2 cellular contexts compared by ENCODE assay signal in the genomic region with DNA sequence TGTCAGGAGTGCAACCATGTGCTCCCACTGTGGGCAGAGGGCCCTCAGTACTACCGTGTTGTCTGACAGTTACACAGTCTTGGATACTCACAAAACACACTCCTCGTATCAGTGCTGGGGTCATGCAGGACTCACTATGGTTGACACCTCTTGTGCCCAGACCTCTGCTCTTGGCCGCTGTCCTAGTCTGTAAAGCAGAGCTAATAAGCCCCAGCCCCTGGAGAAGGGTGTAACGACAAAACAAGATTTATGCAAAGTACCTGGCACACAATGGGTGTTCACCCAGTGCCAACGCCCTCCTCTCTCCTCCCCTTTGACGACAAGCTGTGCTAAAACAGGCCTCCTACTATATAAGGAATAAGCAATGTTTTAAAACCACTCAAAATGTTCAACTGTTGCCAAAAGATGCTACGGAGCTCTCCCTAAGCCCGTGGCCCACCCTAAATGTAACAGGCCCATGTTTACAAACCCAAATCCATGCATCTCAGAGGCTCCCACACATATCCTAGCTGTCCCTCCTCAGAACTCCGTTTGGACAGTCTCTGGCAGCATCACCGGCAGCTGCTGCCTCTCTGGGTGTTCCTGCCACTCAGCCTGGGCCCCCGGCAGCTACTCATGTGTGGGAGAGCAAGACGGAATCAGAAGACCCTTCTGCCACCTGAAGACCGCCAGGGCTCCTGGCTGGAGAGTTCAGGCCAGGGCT.
TF ChIP-seq lines count a peak whose summit lies in the region.

No MANE protein-coding gene starts in this region.

TF ChIP-seq in HepG2, 621 proteins besides CTCF, POLR2A, EP300 and RAD21 (continued from another document):
- no peak for TF ChIP-seq FOXA1 (IDR thresholded peaks at IDR 0.05)
- TF ChIP-seq FOXA1 (CRISPR knock-in tag; IDR thresholded peaks at IDR 0.05): no peak
- TF ChIP-seq ZNF17 (CRISPR knock-in tag; IDR thresholded peaks at IDR 0.05): no peak
- no peak for TF ChIP-seq KLF11 (CRISPR knock-in tag; IDR thresholded peaks at IDR 0.05)
- TF ChIP-seq RCOR2 (CRISPR knock-in tag; IDR thresholded peaks at IDR 0.05): no peak
- no peak for TF ChIP-seq ZNF629 (CRISPR knock-in tag; conservative IDR thresholded peaks at IDR 0.05)
- TF ChIP-seq GABPB1 (CRISPR knock-in tag; IDR thresholded peaks at IDR 0.05): no peak
- TF ChIP-seq MED1 (CRISPR knock-in tag; IDR thresholded peaks at IDR 0.05): no peak
- TF ChIP-seq, protein P1, sequence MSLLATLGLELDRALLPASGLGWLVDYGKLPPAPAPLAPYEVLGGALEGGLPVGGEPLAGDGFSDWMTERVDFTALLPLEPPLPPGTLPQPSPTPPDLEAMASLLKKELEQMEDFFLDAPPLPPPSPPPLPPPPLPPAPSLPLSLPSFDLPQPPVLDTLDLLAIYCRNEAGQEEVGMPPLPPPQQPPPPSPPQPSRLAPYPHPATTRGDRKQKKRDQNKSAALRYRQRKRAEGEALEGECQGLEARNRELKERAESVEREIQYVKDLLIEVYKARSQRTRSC (CRISPR knock-in tag; IDR thresholded peaks at IDR 0.05; ENCODE audit: low read depth): no peak
- TF ChIP-seq CHD2 (IDR thresholded peaks at IDR 0.05; ENCODE audit: low read depth, low read length): no peak
- TF ChIP-seq SUZ12 (IDR thresholded peaks at IDR 0.05; ENCODE audit: low read depth, low read length): no peak
- no peak for TF ChIP-seq ZBTB25 (CRISPR knock-in tag; IDR thresholded peaks at IDR 0.05)
- no peak for TF ChIP-seq POLR2AphosphoS5 (IDR thresholded peaks at IDR 0.05; ENCODE audit: low read depth, low read length)
- TF ChIP-seq, protein P2, sequence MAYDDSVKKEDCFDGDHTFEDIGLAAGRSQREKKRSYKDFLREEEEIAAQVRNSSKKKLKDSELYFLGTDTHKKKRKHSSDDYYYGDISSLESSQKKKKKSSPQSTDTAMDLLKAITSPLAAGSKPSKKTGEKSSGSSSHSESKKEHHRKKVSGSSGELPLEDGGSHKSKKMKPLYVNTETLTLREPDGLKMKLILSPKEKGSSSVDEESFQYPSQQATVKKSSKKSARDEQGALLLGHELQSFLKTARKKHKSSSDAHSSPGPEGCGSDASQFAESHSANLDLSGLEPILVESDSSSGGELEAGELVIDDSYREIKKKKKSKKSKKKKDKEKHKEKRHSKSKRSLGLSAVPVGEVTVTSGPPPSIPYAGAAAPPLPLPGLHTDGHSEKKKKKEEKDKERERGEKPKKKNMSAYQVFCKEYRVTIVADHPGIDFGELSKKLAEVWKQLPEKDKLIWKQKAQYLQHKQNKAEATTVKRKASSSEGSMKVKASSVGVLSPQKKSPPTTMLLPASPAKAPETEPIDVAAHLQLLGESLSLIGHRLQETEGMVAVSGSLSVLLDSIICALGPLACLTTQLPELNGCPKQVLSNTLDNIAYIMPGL (CRISPR knock-in tag; IDR thresholded peaks at IDR 0.05; ENCODE audit: borderline replicate concordance in 1 of 2, low read depth in 1 of 2): no peak
- no peak for TF ChIP-seq KLF6 (CRISPR knock-in tag; IDR thresholded peaks at IDR 0.05)

TF ChIP-seq in neural cell, 6 proteins besides CTCF, POLR2A, EP300 and RAD21:
- TF ChIP-seq TAF1 (IDR thresholded peaks at IDR 0.05; ENCODE audit: low read depth) (no peak), EZH2 (IDR thresholded peaks at IDR 0.05; ENCODE audit: borderline replicate concordance, insufficient read depth, low read length, poor library complexity, severe bottlenecking) (no peak), SMC3 (conservative IDR thresholded peaks at IDR 0.05; ENCODE audit: poor library complexity) (no peak), MXI1 (conservative IDR thresholded peaks at IDR 0.05; ENCODE audit: poor library complexity, severe bottlenecking) (no peak), POLR2AphosphoS5 (IDR thresholded peaks at IDR 0.05) (no peak)
- TF ChIP-seq, protein P3, sequence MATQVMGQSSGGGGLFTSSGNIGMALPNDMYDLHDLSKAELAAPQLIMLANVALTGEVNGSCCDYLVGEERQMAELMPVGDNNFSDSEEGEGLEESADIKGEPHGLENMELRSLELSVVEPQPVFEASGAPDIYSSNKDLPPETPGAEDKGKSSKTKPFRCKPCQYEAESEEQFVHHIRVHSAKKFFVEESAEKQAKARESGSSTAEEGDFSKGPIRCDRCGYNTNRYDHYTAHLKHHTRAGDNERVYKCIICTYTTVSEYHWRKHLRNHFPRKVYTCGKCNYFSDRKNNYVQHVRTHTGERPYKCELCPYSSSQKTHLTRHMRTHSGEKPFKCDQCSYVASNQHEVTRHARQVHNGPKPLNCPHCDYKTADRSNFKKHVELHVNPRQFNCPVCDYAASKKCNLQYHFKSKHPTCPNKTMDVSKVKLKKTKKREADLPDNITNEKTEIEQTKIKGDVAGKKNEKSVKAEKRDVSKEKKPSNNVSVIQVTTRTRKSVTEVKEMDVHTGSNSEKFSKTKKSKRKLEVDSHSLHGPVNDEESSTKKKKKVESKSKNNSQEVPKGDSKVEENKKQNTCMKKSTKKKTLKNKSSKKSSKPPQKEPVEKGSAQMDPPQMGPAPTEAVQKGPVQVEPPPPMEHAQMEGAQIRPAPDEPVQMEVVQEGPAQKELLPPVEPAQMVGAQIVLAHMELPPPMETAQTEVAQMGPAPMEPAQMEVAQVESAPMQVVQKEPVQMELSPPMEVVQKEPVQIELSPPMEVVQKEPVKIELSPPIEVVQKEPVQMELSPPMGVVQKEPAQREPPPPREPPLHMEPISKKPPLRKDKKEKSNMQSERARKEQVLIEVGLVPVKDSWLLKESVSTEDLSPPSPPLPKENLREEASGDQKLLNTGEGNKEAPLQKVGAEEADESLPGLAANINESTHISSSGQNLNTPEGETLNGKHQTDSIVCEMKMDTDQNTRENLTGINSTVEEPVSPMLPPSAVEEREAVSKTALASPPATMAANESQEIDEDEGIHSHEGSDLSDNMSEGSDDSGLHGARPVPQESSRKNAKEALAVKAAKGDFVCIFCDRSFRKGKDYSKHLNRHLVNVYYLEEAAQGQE (IDR thresholded peaks at IDR 0.05; ENCODE audit: borderline replicate concordance): no peak
